In genomic region chr13:97986841-97987240, GRCh38 we compare ENCODE assay signal across 12 cellular contexts. TPM values are rescaled to one million over a fixed set of nuclear protein-coding genes. Genes with fewer than 3 reads are reported as not detected.
A peak's percentile ranks its signal among the peaks of the same experiment; 100 is the strongest.
DNase-seq lines count a peak whose midpoint lies in the region; ATAC-seq and TF ChIP-seq lines count a peak whose summit lies in the region.
"Had no signal": no experiment of that assay in that cellular context is flagged by ENCODE, and none has a peak within 500 bp of the region (broad histone marks: within the 10 kb centered on the region; RNA-seq: fewer than 3 reads in every experiment).

No MANE protein-coding gene starts in this region.

- ATAC-seq in GM18520 (IDR thresholded peaks at IDR 0.05; ENCODE audit: unreplicated experiment) (peak; percentile 70), GM21723 (IDR thresholded peaks at IDR 0.05; ENCODE audit: unreplicated experiment) (peak; percentile 90), HG03469 (IDR thresholded peaks at IDR 0.05; ENCODE audit: unreplicated experiment) (peak; percentile 83)
- ATAC-seq in activated CD4-positive, alpha-beta T cell treated with anti-CD3 and anti-CD28 coated beads for 36 hours, result no peak
- ATAC-seq: natural killer cell treated with Interleukin-12 subunit alpha and Interleukin-12 subunit beta and Interleukin-15 and Interleukin-18, amount 100 ng/mL, for 72 hours had no signal

- no peaks in the 10 kb centered on the region for H3K9me3 Mint-ChIP-seq in endodermal cell
- no peaks in the 10 kb centered on the region for H3K9me3 Mint-ChIP-seq in activated CD4-positive, alpha-beta T cell treated with anti-CD3 and anti-CD28 coated beads for 36 hours (ENCODE audit: low read depth)
- no peaks in the 10 kb centered on the region for H3K9me3 Mint-ChIP-seq in osteocyte (ENCODE audit: unreplicated experiment)
- H3K9me3 Mint-ChIP-seq in T-helper 2 cell treated with Interferon-gamma antibody and Interleukin-4, amounts not matched to agents 5 μg/mL and 100 μg/mL, for 36 hours, result no peaks in the 10 kb centered on the region
- H3K9me3 Mint-ChIP-seq in CD4-positive, alpha-beta memory T cell, result no peaks in the 10 kb centered on the region
- H3K9me3 Mint-ChIP-seq: natural killer cell treated with Interleukin-12 subunit alpha and Interleukin-12 subunit beta and Interleukin-15 and Interleukin-18, amount 100 ng/mL, for 72 hours; type B pancreatic cell had no signal

- POLR2A ChIA-PET in activated CD4-positive, alpha-beta T cell treated with anti-CD3 and anti-CD28 coated beads for 36 hours (lab: Charles Lee), result no interaction called here
- POLR2A ChIA-PET in CD4-positive, alpha-beta memory T cell (lab: Charles Lee; ENCODE audit: partially characterized antibody), result interaction anchor here (0.8 kb wide), 1 partner anchor 14 kb away, joined by 3 read pairs; no protein-coding TSS in a partner anchor

- no peak overlapping the region for H3K4me3 ChIP-seq in endodermal cell (ENCODE audit: low read length)
- H3K4me3 ChIP-seq in CD4-positive, alpha-beta memory T cell (ENCODE audit: low read length in 2 of 2), result no peak overlapping the region

- H3K36me3 ChIP-seq in endodermal cell (ENCODE audit: control insufficient read depth, insufficient read depth, low read length), result peaks cover 95% of the 10 kb centered on the region
- H3K36me3 ChIP-seq in CD4-positive, alpha-beta memory T cell (ENCODE audit: insufficient read depth, low read length), result peaks cover 42% of the 10 kb centered on the region

- TF ChIP-seq CTCF in endodermal cell (conservative IDR thresholded peaks at IDR 0.05), result no peak
- no peak for TF ChIP-seq CTCF in osteocyte (IDR thresholded peaks at IDR 0.05)

- CTCF ChIA-PET in activated CD4-positive, alpha-beta T cell treated with anti-CD3 and anti-CD28 coated beads for 36 hours (lab: Charles Lee), result interaction anchor here (1.0 to 1.2 kb wide), 2 partner anchors 12 to 131 kb away, joined by 3 to 4 read pairs; no protein-coding TSS in a partner anchor
- CTCF ChIA-PET in CD4-positive, alpha-beta memory T cell (lab: Charles Lee; ENCODE audit: partially characterized antibody), result interaction anchor here (1.3 kb wide), 2 partner anchors 10 to 13 kb away, joined by 3 read pairs; no protein-coding TSS in a partner anchor

- no peaks in the 10 kb centered on the region for H3K27me3 Mint-ChIP-seq in endodermal cell (ENCODE audit: insufficient read depth)
- H3K27me3 Mint-ChIP-seq in activated CD4-positive, alpha-beta T cell treated with anti-CD3 and anti-CD28 coated beads for 36 hours, result no peaks in the 10 kb centered on the region
- no peaks in the 10 kb centered on the region for H3K27me3 Mint-ChIP-seq in osteocyte (ENCODE audit: unreplicated experiment)
- H3K27me3 Mint-ChIP-seq in T-helper 2 cell treated with Interferon-gamma antibody and Interleukin-4, amounts not matched to agents 5 μg/mL and 100 μg/mL, for 36 hours (ENCODE audit: low read depth), result no peaks in the 10 kb centered on the region
- H3K27me3 Mint-ChIP-seq in CD4-positive, alpha-beta memory T cell, result no peaks in the 10 kb centered on the region
- H3K27me3 Mint-ChIP-seq: natural killer cell treated with Interleukin-12 subunit alpha and Interleukin-12 subunit beta and Interleukin-15 and Interleukin-18, amount 100 ng/mL, for 72 hours; type B pancreatic cell had no signal

- H3K27ac ChIP-seq in endodermal cell (ENCODE audit: low read depth, low read length), result no peak overlapping the region
- no peak overlapping the region for H3K27ac ChIP-seq in CD4-positive, alpha-beta memory T cell (ENCODE audit: low read depth, low read length)

- H3K4me3 Mint-ChIP-seq in endodermal cell, result no peak overlapping the region
- no peak overlapping the region for H3K4me3 Mint-ChIP-seq in activated CD4-positive, alpha-beta T cell treated with anti-CD3 and anti-CD28 coated beads for 36 hours
- H3K4me3 Mint-ChIP-seq in osteocyte (ENCODE audit: unreplicated experiment), result no peak overlapping the region
- H3K4me3 Mint-ChIP-seq in T-helper 2 cell treated with Interferon-gamma antibody and Interleukin-4, amounts not matched to agents 5 μg/mL and 100 μg/mL, for 36 hours, result no peak overlapping the region
- H3K4me3 Mint-ChIP-seq in CD4-positive, alpha-beta memory T cell, result no peak overlapping the region
- H3K4me3 Mint-ChIP-seq: natural killer cell treated with Interleukin-12 subunit alpha and Interleukin-12 subunit beta and Interleukin-15 and Interleukin-18, amount 100 ng/mL, for 72 hours; type B pancreatic cell had no signal

- no peaks in the 10 kb centered on the region for H3K9me3 ChIP-seq in endodermal cell (ENCODE audit: control insufficient read depth, low read length)
- no peaks in the 10 kb centered on the region for H3K9me3 ChIP-seq in CD4-positive, alpha-beta memory T cell (ENCODE audit: control insufficient read depth in 1 of 2, low read length in 2 of 2)

- peaks cover 76% of the 10 kb centered on the region for H3K36me3 Mint-ChIP-seq in endodermal cell (ENCODE audit: low read depth)
- H3K36me3 Mint-ChIP-seq in activated CD4-positive, alpha-beta T cell treated with anti-CD3 and anti-CD28 coated beads for 36 hours (ENCODE audit: low read depth), result peaks cover 41% of the 10 kb centered on the region
- peaks cover 45% of the 10 kb centered on the region for H3K36me3 Mint-ChIP-seq in osteocyte (ENCODE audit: unreplicated experiment)
- H3K36me3 Mint-ChIP-seq in T-helper 2 cell treated with Interferon-gamma antibody and Interleukin-4, amounts not matched to agents 5 μg/mL and 100 μg/mL, for 36 hours (ENCODE audit: low read depth), result peaks cover 62% of the 10 kb centered on the region
- peaks cover 39 to 71% of the 10 kb centered on the region in 2 donors for H3K36me3 Mint-ChIP-seq in CD4-positive, alpha-beta memory T cell

- no peak for DNase-seq in endodermal cell
- no peak for DNase-seq in activated CD4-positive, alpha-beta T cell treated with anti-CD3 and anti-CD28 coated beads for 36 hours
- DNase-seq in osteocyte (ENCODE audit: extremely low spot score, unreplicated experiment), result no peak
- DNase-seq in T-helper 2 cell treated with Interferon-gamma antibody and Interleukin-4, amounts not matched to agents 5 μg/mL and 100 μg/mL, for 36 hours (ENCODE audit: low spot score), result no peak
- DNase-seq in CD4-positive, alpha-beta memory T cell, result no peak
- DNase-seq: hippocampal formation, NCI-H1417 had no signal

- 95 to 100% methylated on average over 2 to 3 of the region's 3 CpGs for WGBS in endodermal cell (ENCODE audit: insufficient coverage in 1 of 2, insufficient read length in 1 of 2), 2 experiments

- peaks cover 1% of the 10 kb centered on the region for H3K4me1 Mint-ChIP-seq in endodermal cell
- peaks cover 4% of the 10 kb centered on the region for H3K4me1 Mint-ChIP-seq in activated CD4-positive, alpha-beta T cell treated with anti-CD3 and anti-CD28 coated beads for 36 hours
- H3K4me1 Mint-ChIP-seq in osteocyte (ENCODE audit: unreplicated experiment), result peaks cover 8% of the 10 kb centered on the region
- H3K4me1 Mint-ChIP-seq in T-helper 2 cell treated with Interferon-gamma antibody and Interleukin-4, amounts not matched to agents 5 μg/mL and 100 μg/mL, for 36 hours (ENCODE audit: low read depth), result peaks cover 1% of the 10 kb centered on the region
- peaks cover 3 to 6% (median 5%) of the 10 kb centered on the region in 4 donors for H3K4me1 Mint-ChIP-seq in CD4-positive, alpha-beta memory T cell

- intact Hi-C loops in activated CD4-positive, alpha-beta T cell treated with anti-CD3 and anti-CD28 coated beads for 36 hours (cut with DNase I, micrococcal nuclease), result no loop called here
- intact Hi-C loops in CD4-positive, alpha-beta memory T cell (cut with micrococcal nuclease), result no loop called here

- H3K27me3 ChIP-seq in endodermal cell (ENCODE audit: control insufficient read depth, insufficient read depth, low read length, poor library complexity, severe bottlenecking), result no peaks in the 10 kb centered on the region
- no peaks in the 10 kb centered on the region for H3K27me3 ChIP-seq in CD4-positive, alpha-beta memory T cell (ENCODE audit: insufficient read depth, low read length)

- H3K4me1 ChIP-seq in endodermal cell (ENCODE audit: control insufficient read depth, insufficient read depth, low read length), result no peaks in the 10 kb centered on the region
- no peaks in the 10 kb centered on the region for H3K4me1 ChIP-seq in CD4-positive, alpha-beta memory T cell (ENCODE audit: insufficient read depth, low read length)

- H3K9ac ChIP-seq in endodermal cell (ENCODE audit: extremely low read depth, low read length, poor library complexity, severe bottlenecking), result no peak overlapping the region

- H3K27ac Mint-ChIP-seq in endodermal cell (peak overlapping the region; percentile 19), osteocyte (ENCODE audit: unreplicated experiment) (no peak overlapping the region)
- H3K27ac Mint-ChIP-seq in activated CD4-positive, alpha-beta T cell treated with anti-CD3 and anti-CD28 coated beads for 36 hours, result no peak overlapping the region
- H3K27ac Mint-ChIP-seq in T-helper 2 cell treated with Interferon-gamma antibody and Interleukin-4, amounts not matched to agents 5 μg/mL and 100 μg/mL, for 36 hours, result no peak overlapping the region
- H3K27ac Mint-ChIP-seq in CD4-positive, alpha-beta memory T cell, result peak overlapping the region in 1 of 7 donors; percentile 57
- H3K27ac Mint-ChIP-seq: natural killer cell treated with Interleukin-12 subunit alpha and Interleukin-12 subunit beta and Interleukin-15 and Interleukin-18, amount 100 ng/mL, for 72 hours; type B pancreatic cell had no signal

RNA-seq across cellular contexts. Expression of gene IPO5, which starts 33.4 kb away (rescaled TPM):
- total RNA-seq in endodermal cell, result 100 to 1,000 TPM; 259 to 280 TPM
- 262 TPM for polyA plus RNA-seq in endodermal cell (2013, experiment 1 of 2)
- polyA plus RNA-seq in endodermal cell (2013, experiment 2 of 2), result 238 TPM
- 100 to 1,000 TPM; 256 to 258 TPM for total RNA-seq in activated CD4-positive, alpha-beta T cell treated with anti-CD3 and anti-CD28 coated beads for 36 hours
- 143 and 145 TPM in 2 replicates for total RNA-seq in osteocyte
- 10 to 100 TPM; 77.6 to 78.7 TPM for total RNA-seq in CD4-positive, alpha-beta memory T cell
- polyA plus RNA-seq in CD4-positive, alpha-beta memory T cell, result 10 to 100 TPM; 32.8 to 38.9 TPM
